ENCODE assay signal across 1 cellular context in the genomic region with DNA sequence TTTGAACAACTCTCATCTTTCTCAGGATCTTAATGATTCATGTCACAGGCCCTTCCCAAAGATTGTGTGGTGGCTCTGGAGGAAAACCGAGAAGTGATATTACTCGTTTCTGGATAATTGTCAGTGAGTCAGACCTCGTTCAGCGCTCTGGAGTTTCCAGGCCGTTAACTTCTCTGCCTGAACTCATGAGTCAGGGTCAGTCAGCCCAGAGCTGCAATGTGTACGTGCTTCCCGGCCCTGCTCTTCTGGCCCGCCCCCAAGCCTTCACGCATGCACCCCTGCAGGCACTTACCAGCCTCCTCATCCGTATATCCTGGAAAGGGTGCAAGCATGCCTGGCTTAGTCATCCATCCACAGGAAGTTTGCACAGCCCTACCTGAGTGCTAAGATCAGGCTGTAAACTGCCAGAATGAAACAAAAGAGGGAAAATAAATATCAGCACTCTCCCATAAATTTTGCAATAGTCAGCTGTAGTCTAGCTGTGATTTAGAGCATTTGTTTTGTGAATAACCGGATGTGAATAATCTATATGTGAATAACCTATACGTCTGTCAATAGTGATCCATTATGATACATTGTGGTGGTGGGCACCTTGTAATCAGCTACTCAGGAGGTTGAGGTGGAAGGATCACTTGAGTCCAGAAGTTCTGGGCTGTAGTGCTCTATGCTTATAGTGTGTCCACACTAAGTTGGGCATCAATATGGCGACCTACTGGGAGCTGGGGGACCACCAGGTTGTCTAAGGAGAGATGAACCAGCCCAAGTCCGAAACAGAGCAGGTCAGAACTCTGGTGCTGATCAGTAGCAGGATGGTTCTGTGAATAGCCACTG.
A peak's percentile ranks its signal among the peaks of the same experiment; 100 is the strongest.
TF ChIP-seq lines count a peak whose summit lies in the region.

No MANE protein-coding gene starts in this region.

TF ChIP-seq in K562, 482 proteins besides CTCF, POLR2A, EP300 and RAD21 (continued from another document and continues in another):
- TF ChIP-seq, protein P1, sequence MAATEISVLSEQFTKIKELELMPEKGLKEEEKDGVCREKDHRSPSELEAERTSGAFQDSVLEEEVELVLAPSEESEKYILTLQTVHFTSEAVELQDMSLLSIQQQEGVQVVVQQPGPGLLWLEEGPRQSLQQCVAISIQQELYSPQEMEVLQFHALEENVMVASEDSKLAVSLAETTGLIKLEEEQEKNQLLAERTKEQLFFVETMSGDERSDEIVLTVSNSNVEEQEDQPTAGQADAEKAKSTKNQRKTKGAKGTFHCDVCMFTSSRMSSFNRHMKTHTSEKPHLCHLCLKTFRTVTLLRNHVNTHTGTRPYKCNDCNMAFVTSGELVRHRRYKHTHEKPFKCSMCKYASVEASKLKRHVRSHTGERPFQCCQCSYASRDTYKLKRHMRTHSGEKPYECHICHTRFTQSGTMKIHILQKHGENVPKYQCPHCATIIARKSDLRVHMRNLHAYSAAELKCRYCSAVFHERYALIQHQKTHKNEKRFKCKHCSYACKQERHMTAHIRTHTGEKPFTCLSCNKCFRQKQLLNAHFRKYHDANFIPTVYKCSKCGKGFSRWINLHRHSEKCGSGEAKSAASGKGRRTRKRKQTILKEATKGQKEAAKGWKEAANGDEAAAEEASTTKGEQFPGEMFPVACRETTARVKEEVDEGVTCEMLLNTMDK (IDR thresholded peaks at IDR 0.05; ENCODE audit: borderline replicate concordance, insufficient read depth, low read depth, low read length, poor library complexity, severe bottlenecking): no peak
- TF ChIP-seq, protein P2, sequence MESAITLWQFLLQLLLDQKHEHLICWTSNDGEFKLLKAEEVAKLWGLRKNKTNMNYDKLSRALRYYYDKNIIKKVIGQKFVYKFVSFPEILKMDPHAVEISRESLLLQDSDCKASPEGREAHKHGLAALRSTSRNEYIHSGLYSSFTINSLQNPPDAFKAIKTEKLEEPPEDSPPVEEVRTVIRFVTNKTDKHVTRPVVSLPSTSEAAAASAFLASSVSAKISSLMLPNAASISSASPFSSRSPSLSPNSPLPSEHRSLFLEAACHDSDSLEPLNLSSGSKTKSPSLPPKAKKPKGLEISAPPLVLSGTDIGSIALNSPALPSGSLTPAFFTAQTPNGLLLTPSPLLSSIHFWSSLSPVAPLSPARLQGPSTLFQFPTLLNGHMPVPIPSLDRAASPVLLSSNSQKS (CRISPR knock-in tag; IDR thresholded peaks at IDR 0.05): no peak
- TF ChIP-seq, protein P3, sequence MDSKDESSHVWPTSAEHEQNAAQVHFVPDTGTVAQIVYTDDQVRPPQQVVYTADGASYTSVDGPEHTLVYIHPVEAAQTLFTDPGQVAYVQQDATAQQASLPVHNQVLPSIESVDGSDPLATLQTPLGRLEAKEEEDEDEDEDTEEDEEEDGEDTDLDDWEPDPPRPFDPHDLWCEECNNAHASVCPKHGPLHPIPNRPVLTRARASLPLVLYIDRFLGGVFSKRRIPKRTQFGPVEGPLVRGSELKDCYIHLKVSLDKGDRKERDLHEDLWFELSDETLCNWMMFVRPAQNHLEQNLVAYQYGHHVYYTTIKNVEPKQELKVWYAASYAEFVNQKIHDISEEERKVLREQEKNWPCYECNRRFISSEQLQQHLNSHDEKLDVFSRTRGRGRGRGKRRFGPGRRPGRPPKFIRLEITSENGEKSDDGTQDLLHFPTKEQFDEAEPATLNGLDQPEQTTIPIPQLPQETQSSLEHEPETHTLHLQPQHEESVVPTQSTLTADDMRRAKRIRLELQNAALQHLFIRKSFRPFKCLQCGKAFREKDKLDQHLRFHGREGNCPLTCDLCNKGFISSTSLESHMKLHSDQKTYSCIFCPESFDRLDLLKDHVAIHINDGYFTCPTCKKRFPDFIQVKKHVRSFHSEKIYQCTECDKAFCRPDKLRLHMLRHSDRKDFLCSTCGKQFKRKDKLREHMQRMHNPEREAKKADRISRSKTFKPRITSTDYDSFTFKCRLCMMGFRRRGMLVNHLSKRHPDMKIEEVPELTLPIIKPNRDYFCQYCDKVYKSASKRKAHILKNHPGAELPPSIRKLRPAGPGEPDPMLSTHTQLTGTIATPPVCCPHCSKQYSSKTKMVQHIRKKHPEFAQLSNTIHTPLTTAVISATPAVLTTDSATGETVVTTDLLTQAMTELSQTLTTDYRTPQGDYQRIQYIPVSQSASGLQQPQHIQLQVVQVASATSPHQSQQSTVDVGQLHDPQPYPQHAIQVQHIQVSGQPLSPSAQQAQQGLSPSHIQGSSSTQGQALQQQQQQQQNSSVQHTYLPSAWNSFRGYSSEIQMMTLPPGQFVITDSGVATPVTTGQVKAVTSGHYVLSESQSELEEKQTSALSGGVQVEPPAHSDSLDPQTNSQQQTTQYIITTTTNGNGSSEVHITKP (IDR thresholded peaks at IDR 0.05; ENCODE audit: partially characterized antibody): no peak
- TF ChIP-seq KAT8 (IDR thresholded peaks at IDR 0.05; ENCODE audit: low read depth): no peak
- TF ChIP-seq ZNF717 (CRISPR knock-in tag; IDR thresholded peaks at IDR 0.05): no peak
- no peak; the same call in 1 of the 2 replicates for TF ChIP-seq MAFK (IDR thresholded peaks at IDR 0.05; ENCODE audit: low read length)
- no peak for TF ChIP-seq SIX5 (IDR thresholded peaks at IDR 0.05; ENCODE audit: borderline replicate concordance in 1 of 2, insufficient read depth in 1 of 2, low read depth in 1 of 2, low read length in 2 of 2)
- TF ChIP-seq KDM2B (CRISPR knock-in tag; IDR thresholded peaks at IDR 0.05): no peak
- TF ChIP-seq GTF2F1 (IDR thresholded peaks at IDR 0.05; ENCODE audit: low read depth, low read length): no peak
- TF ChIP-seq HLTF (IDR thresholded peaks at IDR 0.05): no peak
- TF ChIP-seq, protein P4, sequence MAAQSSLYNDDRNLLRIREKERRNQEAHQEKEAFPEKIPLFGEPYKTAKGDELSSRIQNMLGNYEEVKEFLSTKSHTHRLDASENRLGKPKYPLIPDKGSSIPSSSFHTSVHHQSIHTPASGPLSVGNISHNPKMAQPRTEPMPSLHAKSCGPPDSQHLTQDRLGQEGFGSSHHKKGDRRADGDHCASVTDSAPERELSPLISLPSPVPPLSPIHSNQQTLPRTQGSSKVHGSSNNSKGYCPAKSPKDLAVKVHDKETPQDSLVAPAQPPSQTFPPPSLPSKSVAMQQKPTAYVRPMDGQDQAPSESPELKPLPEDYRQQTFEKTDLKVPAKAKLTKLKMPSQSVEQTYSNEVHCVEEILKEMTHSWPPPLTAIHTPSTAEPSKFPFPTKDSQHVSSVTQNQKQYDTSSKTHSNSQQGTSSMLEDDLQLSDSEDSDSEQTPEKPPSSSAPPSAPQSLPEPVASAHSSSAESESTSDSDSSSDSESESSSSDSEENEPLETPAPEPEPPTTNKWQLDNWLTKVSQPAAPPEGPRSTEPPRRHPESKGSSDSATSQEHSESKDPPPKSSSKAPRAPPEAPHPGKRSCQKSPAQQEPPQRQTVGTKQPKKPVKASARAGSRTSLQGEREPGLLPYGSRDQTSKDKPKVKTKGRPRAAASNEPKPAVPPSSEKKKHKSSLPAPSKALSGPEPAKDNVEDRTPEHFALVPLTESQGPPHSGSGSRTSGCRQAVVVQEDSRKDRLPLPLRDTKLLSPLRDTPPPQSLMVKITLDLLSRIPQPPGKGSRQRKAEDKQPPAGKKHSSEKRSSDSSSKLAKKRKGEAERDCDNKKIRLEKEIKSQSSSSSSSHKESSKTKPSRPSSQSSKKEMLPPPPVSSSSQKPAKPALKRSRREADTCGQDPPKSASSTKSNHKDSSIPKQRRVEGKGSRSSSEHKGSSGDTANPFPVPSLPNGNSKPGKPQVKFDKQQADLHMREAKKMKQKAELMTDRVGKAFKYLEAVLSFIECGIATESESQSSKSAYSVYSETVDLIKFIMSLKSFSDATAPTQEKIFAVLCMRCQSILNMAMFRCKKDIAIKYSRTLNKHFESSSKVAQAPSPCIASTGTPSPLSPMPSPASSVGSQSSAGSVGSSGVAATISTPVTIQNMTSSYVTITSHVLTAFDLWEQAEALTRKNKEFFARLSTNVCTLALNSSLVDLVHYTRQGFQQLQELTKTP (IDR thresholded peaks at IDR 0.05; ENCODE audit: low read depth in 1 of 2, partially characterized antibody in 2 of 2): peak in 1 of 2 experiments; percentile 25
- TF ChIP-seq ELK1 (CRISPR knock-in tag; IDR thresholded peaks at IDR 0.05): no peak
- TF ChIP-seq, protein P5, sequence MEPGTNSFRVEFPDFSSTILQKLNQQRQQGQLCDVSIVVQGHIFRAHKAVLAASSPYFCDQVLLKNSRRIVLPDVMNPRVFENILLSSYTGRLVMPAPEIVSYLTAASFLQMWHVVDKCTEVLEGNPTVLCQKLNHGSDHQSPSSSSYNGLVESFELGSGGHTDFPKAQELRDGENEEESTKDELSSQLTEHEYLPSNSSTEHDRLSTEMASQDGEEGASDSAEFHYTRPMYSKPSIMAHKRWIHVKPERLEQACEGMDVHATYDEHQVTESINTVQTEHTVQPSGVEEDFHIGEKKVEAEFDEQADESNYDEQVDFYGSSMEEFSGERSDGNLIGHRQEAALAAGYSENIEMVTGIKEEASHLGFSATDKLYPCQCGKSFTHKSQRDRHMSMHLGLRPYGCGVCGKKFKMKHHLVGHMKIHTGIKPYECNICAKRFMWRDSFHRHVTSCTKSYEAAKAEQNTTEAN (CRISPR knock-in tag; IDR thresholded peaks at IDR 0.05): no peak
- TF ChIP-seq, protein P6, sequence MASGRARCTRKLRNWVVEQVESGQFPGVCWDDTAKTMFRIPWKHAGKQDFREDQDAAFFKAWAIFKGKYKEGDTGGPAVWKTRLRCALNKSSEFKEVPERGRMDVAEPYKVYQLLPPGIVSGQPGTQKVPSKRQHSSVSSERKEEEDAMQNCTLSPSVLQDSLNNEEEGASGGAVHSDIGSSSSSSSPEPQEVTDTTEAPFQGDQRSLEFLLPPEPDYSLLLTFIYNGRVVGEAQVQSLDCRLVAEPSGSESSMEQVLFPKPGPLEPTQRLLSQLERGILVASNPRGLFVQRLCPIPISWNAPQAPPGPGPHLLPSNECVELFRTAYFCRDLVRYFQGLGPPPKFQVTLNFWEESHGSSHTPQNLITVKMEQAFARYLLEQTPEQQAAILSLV (tag; IDR thresholded peaks at IDR 0.05): no peak
- TF ChIP-seq ZNF316 (IDR thresholded peaks at IDR 0.05): peak; percentile 56
- peak; percentile 20; the same call in 1 of the 2 replicates for TF ChIP-seq BCOR (IDR thresholded peaks at IDR 0.05)
- TF ChIP-seq HSF4 (CRISPR knock-in tag; IDR thresholded peaks at IDR 0.05; ENCODE audit: borderline replicate concordance): no peak
- no peak for TF ChIP-seq ZNF146 (CRISPR knock-in tag; IDR thresholded peaks at IDR 0.05; ENCODE audit: unreplicated experiment)
- TF ChIP-seq SMAD4 (CRISPR knock-in tag; conservative IDR thresholded peaks at IDR 0.05): no peak
- TF ChIP-seq MCM2 (IDR thresholded peaks at IDR 0.05; ENCODE audit: low read depth): no peak
- TF ChIP-seq ZNF583 (CRISPR knock-in tag; IDR thresholded peaks at IDR 0.05): no peak
- TF ChIP-seq PHF20 (IDR thresholded peaks at IDR 0.05; ENCODE audit: partially characterized antibody): no peak
- TF ChIP-seq MBD2 (IDR thresholded peaks at IDR 0.05; ENCODE audit: borderline replicate concordance, low read depth): no peak
- TF ChIP-seq ZNF354B (CRISPR knock-in tag; IDR thresholded peaks at IDR 0.05): no peak
- no peak for TF ChIP-seq ZNF584 (CRISPR knock-in tag; IDR thresholded peaks at IDR 0.05; ENCODE audit: low read depth)
- no peak for TF ChIP-seq ZNF174 (CRISPR knock-in tag; IDR thresholded peaks at IDR 0.05)
- TF ChIP-seq SAFB2 (IDR thresholded peaks at IDR 0.05; ENCODE audit: borderline replicate concordance, low read depth, low read length, severe bottlenecking): no peak
- TF ChIP-seq MCM5 (IDR thresholded peaks at IDR 0.05; ENCODE audit: low read depth): no peak
- TF ChIP-seq PHB2 (IDR thresholded peaks at IDR 0.05; ENCODE audit: low read depth): no peak
- no peak for TF ChIP-seq THAP7 (CRISPR knock-in tag; IDR thresholded peaks at IDR 0.05)
- TF ChIP-seq NUFIP1 (IDR thresholded peaks at IDR 0.05; ENCODE audit: partially characterized antibody): no peak
- no peak for TF ChIP-seq KAT2B (IDR thresholded peaks at IDR 0.05; ENCODE audit: low read depth, low read length)
- no peak for TF ChIP-seq HNRNPL (IDR thresholded peaks at IDR 0.05; ENCODE audit: low read depth, low read length)
- TF ChIP-seq NEUROD1 (IDR thresholded peaks at IDR 0.05; ENCODE audit: borderline replicate concordance, low read depth, low read length, partially characterized antibody): no peak
- peak; percentile 31 for TF ChIP-seq MAFG (tag; conservative IDR thresholded peaks at IDR 0.05)
- no peak for TF ChIP-seq NONO (IDR thresholded peaks at IDR 0.05; ENCODE audit: low read depth in 2 of 2, low read length in 1 of 2)
- no peak for TF ChIP-seq HCFC1 (IDR thresholded peaks at IDR 0.05; ENCODE audit: low read depth, low read length)
- TF ChIP-seq, protein P7, sequence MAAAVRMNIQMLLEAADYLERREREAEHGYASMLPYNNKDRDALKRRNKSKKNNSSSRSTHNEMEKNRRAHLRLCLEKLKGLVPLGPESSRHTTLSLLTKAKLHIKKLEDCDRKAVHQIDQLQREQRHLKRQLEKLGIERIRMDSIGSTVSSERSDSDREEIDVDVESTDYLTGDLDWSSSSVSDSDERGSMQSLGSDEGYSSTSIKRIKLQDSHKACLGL (CRISPR knock-in tag; IDR thresholded peaks at IDR 0.05; ENCODE audit: borderline replicate concordance, poor library complexity, severe bottlenecking): no peak
- no peak for TF ChIP-seq DACH1 (IDR thresholded peaks at IDR 0.05; ENCODE audit: partially characterized antibody)
- TF ChIP-seq TEAD1 (CRISPR knock-in tag; IDR thresholded peaks at IDR 0.05): no peak
- no peak for TF ChIP-seq SMAD2 (IDR thresholded peaks at IDR 0.05; ENCODE audit: low read depth, low read length)
- TF ChIP-seq ZBTB12 (CRISPR knock-in tag; IDR thresholded peaks at IDR 0.05): no peak
- TF ChIP-seq DPF2 (IDR thresholded peaks at IDR 0.05): peak; percentile 84
- no peak for TF ChIP-seq BDP1 (IDR thresholded peaks at IDR 0.05; ENCODE audit: insufficient read depth, insufficient read length)
